18 cellular contexts compared by ENCODE assay signal in genomic region chr1:245411245-245411644, GRCh38.
A peak's percentile ranks its signal among the peaks of the same experiment; 100 is the strongest.
DNase-seq lines count a peak whose midpoint lies in the region; ATAC-seq, FAIRE-seq and TF ChIP-seq lines count a peak whose summit lies in the region.
"Had no signal": no experiment of that assay in that cellular context is flagged by ENCODE, and none has a peak within 500 bp of the region (broad histone marks: within the 10 kb centered on the region; RNA-seq: fewer than 3 reads in every experiment).

No MANE protein-coding gene starts in this region.

- no peak for ATAC-seq in Right ventricle myocardium inferior
- ATAC-seq in foreskin keratinocyte: peak; percentile 26
- ATAC-seq in aorta (ENCODE audit: low FRiP score): peak; percentile 10
- no peak for ATAC-seq in GM18868 (IDR thresholded peaks at IDR 0.05; ENCODE audit: unreplicated experiment)
- ATAC-seq: A549; activated naive CD4-positive, alpha-beta T cell treated with anti-CD3 and anti-CD28 coated beads, Interleukin-2, amount 50 U/mL, for 72 hours had no signal

- DNase-seq in cardiac muscle cell (ENCODE audit: low read depth in 1 of 2, low spot score in 1 of 2): no peak
- DNase-seq in Right ventricle myocardium inferior (ENCODE audit: missing footprints): no peak
- peak; percentile 8 for DNase-seq in RPMI7951 (ENCODE audit: low read depth)
- peak; percentile 8 to 49 for DNase-seq in foreskin keratinocyte
- no peak for DNase-seq in aorta
- no peak for DNase-seq in NCI-H1048 (lab: John Stamatoyannopoulos, UW)
- no peak for DNase-seq in D721Med (ENCODE audit: insufficient read length, low spot score)
- DNase-seq: activated CD4-positive, alpha-beta T cell treated with anti-CD3 and anti-CD28 coated beads for 1 hour; DMS153; left ventricle myocardium inferior; NCI-H146; nucleus accumbens had no signal

- no peak for TF ChIP-seq CTCF in cardiac muscle cell (IDR thresholded peaks at IDR 0.05; ENCODE audit: low read depth, low read length)
- TF ChIP-seq CTCF in foreskin keratinocyte (conservative IDR thresholded peaks at IDR 0.05): no peak
- no peak for TF ChIP-seq CTCF in D721Med (IDR thresholded peaks at IDR 0.05; ENCODE audit: insufficient read depth, missing control alignments)

- intact Hi-C loops in Right ventricle myocardium inferior (cut with DNase I) (no loop called here), aorta (cut with DNase I) (no loop called here)

- H3K4me3 ChIP-seq in cardiac muscle cell (no peak overlapping the region), aorta (ENCODE audit: low read length in 2 of 2) (no peak overlapping the region)
- H3K4me3 ChIP-seq: A549, left ventricle myocardium inferior, right atrium auricular region, suprapubic skin had no signal

- H3K27ac ChIP-seq in cardiac muscle cell (peak overlapping the region; percentile 71), foreskin keratinocyte (no peak overlapping the region), aorta (ENCODE audit: low read depth in 1 of 2, low read length in 2 of 2) (no peak overlapping the region)
- H3K27ac ChIP-seq: A549, left ventricle myocardium inferior, right atrium auricular region, suprapubic skin had no signal

- H3K9me3 ChIP-seq in cardiac muscle cell (ENCODE audit: low read depth) (no peaks in the 10 kb centered on the region), aorta (ENCODE audit: control insufficient read depth, low read length) (no peaks in the 10 kb centered on the region)
- H3K9me3 ChIP-seq: A549, left ventricle myocardium inferior, right atrium auricular region, suprapubic skin had no signal

- no peaks in the 10 kb centered on the region for H3K36me3 ChIP-seq in cardiac muscle cell
- no peaks in the 10 kb centered on the region for H3K36me3 ChIP-seq in aorta (ENCODE audit: control insufficient read depth in 1 of 2, insufficient read depth in 2 of 2, low read length in 1 of 2)
- H3K36me3 ChIP-seq: left ventricle myocardium inferior, right atrium auricular region, suprapubic skin had no signal

- 55 to 73% methylated on average over 7 of the region's 7 CpGs for WGBS in aorta, 2 donors

- H3K4me1 ChIP-seq in cardiac muscle cell (ENCODE audit: low read depth): peaks cover 29% of the 10 kb centered on the region
- H3K4me1 ChIP-seq in foreskin keratinocyte: no peaks in the 10 kb centered on the region
- H3K4me1 ChIP-seq in aorta (ENCODE audit: control insufficient read depth in 1 of 2, insufficient read depth in 2 of 2, low read length in 2 of 2): no peaks in the 10 kb centered on the region
- H3K4me1 ChIP-seq: A549, left ventricle myocardium inferior, right atrium auricular region, suprapubic skin had no signal

- no peak for FAIRE-seq in D721Med (lab: Jason Lieb, UNC)
- FAIRE-seq: A549, endothelial cell of umbilical vein had no signal

- H3K27me3 ChIP-seq in cardiac muscle cell: no peaks in the 10 kb centered on the region
- H3K27me3 ChIP-seq in foreskin keratinocyte: no peaks in the 10 kb centered on the region
- no peaks in the 10 kb centered on the region for H3K27me3 ChIP-seq in aorta (ENCODE audit: control insufficient read depth in 1 of 2, insufficient read depth in 2 of 2, low read length in 1 of 2)
- H3K27me3 ChIP-seq: right atrium auricular region, suprapubic skin had no signal

Comparison
In these comparisons a context has a peak if more than half of its experiments do, and no peak if none do; other contexts are left out.
1. DNase-seq: peak in RPMI7951 (single experiment) and foreskin keratinocyte (2 of 2); none in cardiac muscle cell (0 of 2), Right ventricle myocardium inferior (single experiment), aorta (0 of 2), NCI-H1048 (single experiment) and D721Med (single experiment).
2. ATAC-seq: peak in foreskin keratinocyte (single experiment) and aorta (single experiment); none in Right ventricle myocardium inferior (single experiment) and GM18868 (single experiment).